15 cellular contexts compared by ENCODE assay signal in the genomic region with DNA sequence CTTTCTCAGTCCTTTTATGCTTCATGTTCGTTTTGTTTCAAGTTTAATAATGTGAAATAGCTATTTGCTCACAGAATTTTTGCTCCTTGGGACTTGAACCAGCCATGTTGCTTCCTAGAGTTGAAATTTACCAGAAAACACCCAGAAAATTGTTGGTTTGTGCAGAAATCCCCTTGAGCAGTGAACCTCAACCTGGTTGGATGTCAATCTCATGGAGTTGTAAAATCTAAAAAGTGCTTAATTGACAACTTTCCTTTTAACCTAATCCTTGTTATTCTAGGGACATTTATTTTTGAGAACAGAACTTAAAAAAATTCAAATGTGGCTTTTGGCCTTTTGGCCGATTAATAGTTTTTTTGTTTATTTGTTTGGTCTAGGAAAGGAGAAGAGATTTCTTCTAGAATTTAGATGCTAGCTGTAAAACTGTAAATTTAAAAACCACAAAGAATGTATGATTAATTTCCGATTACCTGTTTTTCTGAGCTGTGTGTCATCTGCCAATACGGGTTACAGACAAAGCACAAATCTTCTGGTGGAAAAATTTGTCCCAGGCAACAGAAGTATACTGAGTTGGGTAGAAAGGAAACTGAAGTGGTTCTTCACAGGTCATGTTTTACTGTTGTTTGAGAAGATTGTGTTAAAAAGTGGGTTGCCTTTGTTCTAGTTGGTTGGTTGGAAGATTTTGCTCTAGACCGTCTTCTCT.
A peak's percentile ranks its signal among the peaks of the same experiment; 100 is the strongest.
DNase-seq lines count a peak whose midpoint lies in the region; ATAC-seq, FAIRE-seq and TF ChIP-seq lines count a peak whose summit lies in the region.
"Had no signal": no experiment of that assay in that cellular context is flagged by ENCODE, and none has a peak within 500 bp of the region (broad histone marks: within the 10 kb centered on the region; RNA-seq: fewer than 3 reads in every experiment).

No MANE protein-coding gene starts in this region.

- peaks cover 45 to 75% (median 55%) of the 10 kb centered on the region in 3 donors for H3K4me1 Mint-ChIP-seq in CD8-positive, alpha-beta memory T cell
- peaks cover 24% of the 10 kb centered on the region for H3K4me1 Mint-ChIP-seq in activated T-helper 17 cell treated with anti-CD3 and anti-CD28 coated beads, Interleukin-2, amount 50 U/mL, for 72 hours

- peaks cover 1% of the 10 kb centered on the region for H3K79me1 ChIP-seq in mesenchymal stem cell (replicated peaks; ENCODE audit: low read length, poor library complexity, severe bottlenecking)

- H3K4me3 Mint-ChIP-seq in CD8-positive, alpha-beta memory T cell, result peak overlapping the region in 5 of 7 donors; percentile 1 to 29 (median 16)
- peak overlapping the region; percentile 51 for H3K4me3 Mint-ChIP-seq in activated T-helper 17 cell treated with anti-CD3 and anti-CD28 coated beads, Interleukin-2, amount 50 U/mL, for 72 hours

- CTCF ChIA-PET in CD8-positive, alpha-beta memory T cell (lab: Charles Lee), result no interaction called here

- no peak overlapping the region for H3K4ac ChIP-seq in mesenchymal stem cell (ENCODE audit: low read depth in 1 of 2, low read length in 2 of 2)

- H3K4me3 ChIP-seq in CD8-positive, alpha-beta memory T cell (ENCODE audit: low read length), result no peak overlapping the region
- H3K4me3 ChIP-seq in mesenchymal stem cell (ENCODE audit: insufficient read depth in 1 of 2, low read depth in 1 of 2, low read length in 2 of 2), result no peak overlapping the region
- no peak overlapping the region for H3K4me3 ChIP-seq in ovary
- H3K4me3 ChIP-seq: thyroid gland had no signal

- H3K27ac Mint-ChIP-seq in CD8-positive, alpha-beta memory T cell, result peak overlapping the region in 6 of 8 donors; percentile 11 to 83 (median 54)
- peak overlapping the region; percentile 74 for H3K27ac Mint-ChIP-seq in activated T-helper 17 cell treated with anti-CD3 and anti-CD28 coated beads, Interleukin-2, amount 50 U/mL, for 72 hours

- H2BK120ac ChIP-seq in mesenchymal stem cell (ENCODE audit: low read depth, low read length), result no peak overlapping the region

- H3K18ac ChIP-seq in mesenchymal stem cell (ENCODE audit: low read depth in 1 of 2, low read length in 2 of 2), result no peak overlapping the region

- intact Hi-C loops in ovary (cut with DNase I), result no loop called here

- TF ChIP-seq CTCF in ovary (IDR thresholded peaks at IDR 0.05), result no peak

- no peak overlapping the region for H3K23ac ChIP-seq in mesenchymal stem cell (ENCODE audit: low read length in 2 of 2)

- H4K91ac ChIP-seq in mesenchymal stem cell (ENCODE audit: low read length), result no peak overlapping the region

- no peak overlapping the region for H2BK12ac ChIP-seq in mesenchymal stem cell (ENCODE audit: low read length in 2 of 2)

- no peaks in the 10 kb centered on the region for H3K9me3 ChIP-seq in CD8-positive, alpha-beta memory T cell (ENCODE audit: low read length)
- H3K9me3 ChIP-seq in mesenchymal stem cell (ENCODE audit: control insufficient read depth, low read length) (no peaks in the 10 kb centered on the region), ovary (no peaks in the 10 kb centered on the region)
- H3K9me3 ChIP-seq: BE2C, thyroid gland had no signal

- H3K36me3 Mint-ChIP-seq in CD8-positive, alpha-beta memory T cell, result peaks cover 19 to 34% (median 26%) of the 10 kb centered on the region in 3 donors
- peaks cover 35% of the 10 kb centered on the region for H3K36me3 Mint-ChIP-seq in activated T-helper 17 cell treated with anti-CD3 and anti-CD28 coated beads, Interleukin-2, amount 50 U/mL, for 72 hours (ENCODE audit: low read depth)

- no peak overlapping the region for H2BK15ac ChIP-seq in mesenchymal stem cell (ENCODE audit: low read depth, poor library complexity, severe bottlenecking)

- no peaks in the 10 kb centered on the region for H3K4me1 ChIP-seq in CD8-positive, alpha-beta memory T cell (ENCODE audit: insufficient read depth, low read length)
- no peaks in the 10 kb centered on the region for H3K4me1 ChIP-seq in mesenchymal stem cell (ENCODE audit: control insufficient read depth, insufficient read depth, low read depth, low read length)
- H3K4me1 ChIP-seq in ovary (ENCODE audit: insufficient read depth), result no peaks in the 10 kb centered on the region
- H3K4me1 ChIP-seq: BE2C, parathyroid adenoma had no signal

- H4K8ac ChIP-seq in mesenchymal stem cell (ENCODE audit: low read length), result no peak overlapping the region

- WGBS in mesenchymal stem cell, result 82% methylated on average over 4 of the region's 5 CpGs
- WGBS in ovary, 3 donors, result 78 to 89% (median 80%) methylated on average over 5 of the region's 5 CpGs

- no peak overlapping the region for H3K4me2 ChIP-seq in mesenchymal stem cell (ENCODE audit: low read length, poor library complexity, severe bottlenecking)

- H3K36me3 ChIP-seq in CD8-positive, alpha-beta memory T cell (ENCODE audit: insufficient read depth, low read length), result peaks cover 4% of the 10 kb centered on the region
- H3K36me3 ChIP-seq in mesenchymal stem cell (ENCODE audit: control insufficient read depth in 1 of 2, insufficient read depth in 2 of 2, low read depth in 1 of 2, low read length in 2 of 2) (peaks cover 0 to 28% of the 10 kb centered on the region in 2 experiments), ovary (no peaks in the 10 kb centered on the region)
- H3K36me3 ChIP-seq: BE2C, thyroid gland had no signal

- POLR2A ChIA-PET in CD8-positive, alpha-beta memory T cell (lab: Charles Lee), result no interaction called here

- no peak overlapping the region for H3K14ac ChIP-seq in mesenchymal stem cell (ENCODE audit: low read length in 2 of 2)

- peak; percentile 98 for ATAC-seq in activated T-helper 17 cell treated with anti-CD3 and anti-CD28 coated beads, Interleukin-2, amount 50 U/mL, for 72 hours (replicated peaks)
- ATAC-seq in HG02571 (IDR thresholded peaks at IDR 0.05; ENCODE audit: unreplicated experiment), result no peak
- ATAC-seq in HG03159 (IDR thresholded peaks at IDR 0.05; ENCODE audit: unreplicated experiment), result no peak

- no peaks in the 10 kb centered on the region for H3K9me3 Mint-ChIP-seq in CD8-positive, alpha-beta memory T cell
- H3K9me3 Mint-ChIP-seq in activated T-helper 17 cell treated with anti-CD3 and anti-CD28 coated beads, Interleukin-2, amount 50 U/mL, for 72 hours, result peaks cover 4% of the 10 kb centered on the region

- no peak for TF ChIP-seq EP300 in ovary (IDR thresholded peaks at IDR 0.05)

- H3K27ac ChIP-seq in CD8-positive, alpha-beta memory T cell (ENCODE audit: low read depth, low read length), result no peak overlapping the region
- peak overlapping the region; percentile 1 for H3K27ac ChIP-seq in mesenchymal stem cell (ENCODE audit: low read length, poor library complexity, severe bottlenecking)
- no peak overlapping the region for H3K27ac ChIP-seq in ovary
- H3K27ac ChIP-seq: parathyroid adenoma, thyroid gland had no signal

- H3K27me3 Mint-ChIP-seq in CD8-positive, alpha-beta memory T cell, result no peaks in the 10 kb centered on the region
- no peaks in the 10 kb centered on the region for H3K27me3 Mint-ChIP-seq in activated T-helper 17 cell treated with anti-CD3 and anti-CD28 coated beads, Interleukin-2, amount 50 U/mL, for 72 hours

- peak; percentile 55 for FAIRE-seq in H54 (lab: Jason Lieb, UNC)
- FAIRE-seq: endothelial cell of umbilical vein had no signal

- H3K9ac ChIP-seq in mesenchymal stem cell (ENCODE audit: low read length), result no peak overlapping the region
- H3K9ac ChIP-seq: parathyroid adenoma had no signal

- TF ChIP-seq POLR2A in H54 (IDR thresholded peaks at IDR 0.05; ENCODE audit: low read depth, low read length) (no peak), ovary (IDR thresholded peaks at IDR 0.05) (no peak)

- DNase-seq in CD8-positive, alpha-beta memory T cell, result no peak
- DNase-seq in H54 (ENCODE audit: insufficient read length, low spot score) (no peak), mesenchymal stem cell (no peak), medulla oblongata (ENCODE audit: extremely low spot score) (no peak), ovary (no peak)
- DNase-seq: activated CD8-positive, alpha-beta memory T cell treated with anti-CD3 and anti-CD28 coated beads for 24 hours; BE2C; islet precursor cell; stimulated activated CD4-positive, alpha-beta T cell treated with anti-CD3 and anti-CD28 coated beads, Interleukin-12 subunit alpha, Interleukin-12 subunit beta, amount 100 ng/mL, for 4 hours; thyroid gland had no signal

- no peak overlapping the region for H2AFZ ChIP-seq in mesenchymal stem cell (ENCODE audit: low read depth, low read length)
- H2AFZ ChIP-seq: parathyroid adenoma had no signal

- no peak overlapping the region for H2BK5ac ChIP-seq in mesenchymal stem cell (ENCODE audit: low read depth, low read length, poor library complexity, severe bottlenecking)

- H3K27me3 ChIP-seq in CD8-positive, alpha-beta memory T cell (ENCODE audit: insufficient read depth, low read length, poor library complexity, severe bottlenecking), result no peaks in the 10 kb centered on the region
- no peaks in the 10 kb centered on the region for H3K27me3 ChIP-seq in mesenchymal stem cell (ENCODE audit: control insufficient read depth in 1 of 2, insufficient read depth in 1 of 2, low read length in 2 of 2)
- no peaks in the 10 kb centered on the region for H3K27me3 ChIP-seq in ovary
- H3K27me3 ChIP-seq: BE2C, thyroid gland had no signal

- no peak overlapping the region for H2AK5ac ChIP-seq in mesenchymal stem cell (ENCODE audit: low read length, severe bottlenecking)
